1 cellular context compared by ENCODE assay signal in the genomic region with DNA sequence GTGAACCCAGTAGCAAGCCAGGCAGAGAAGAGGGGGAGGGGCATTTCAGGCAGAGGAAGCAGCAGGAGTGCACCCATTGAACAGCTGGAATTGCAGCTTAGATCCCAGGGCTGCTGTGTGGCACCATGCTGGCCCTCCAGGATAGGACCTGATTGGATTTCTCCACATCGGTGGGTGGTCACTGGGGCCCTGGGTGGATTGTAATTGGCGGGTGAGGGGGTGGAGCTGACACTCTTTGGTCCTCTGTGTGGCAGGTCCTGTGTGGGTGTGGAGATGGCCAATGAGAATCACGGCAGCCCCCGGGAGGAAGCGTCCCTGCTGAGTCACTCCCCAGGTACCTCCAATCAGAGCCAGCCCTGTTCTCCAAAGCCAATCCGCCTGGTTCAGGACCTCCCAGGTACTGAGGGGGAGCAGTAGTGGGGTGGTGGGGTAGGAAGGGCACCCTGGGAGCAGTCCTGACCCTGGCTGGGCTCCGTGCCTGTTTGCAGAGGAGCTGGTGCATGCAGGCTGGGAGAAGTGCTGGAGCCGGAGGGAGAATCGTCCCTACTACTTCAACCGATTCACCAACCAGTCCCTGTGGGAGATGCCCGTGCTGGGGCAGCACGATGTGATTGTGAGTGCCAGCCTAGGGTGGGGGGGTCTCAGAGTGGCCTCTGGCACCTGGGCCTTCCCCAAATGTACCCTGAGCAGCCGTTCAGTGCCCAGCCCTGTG.
TF ChIP-seq lines count a peak whose summit lies in the region.

No MANE protein-coding gene starts in this region.

TF ChIP-seq in HCT116, 20 proteins besides CTCF, POLR2A, EP300 and RAD21:
- TF ChIP-seq FOSL1 (IDR thresholded peaks at IDR 0.05; ENCODE audit: low read depth): no peak
